In the genomic region with DNA sequence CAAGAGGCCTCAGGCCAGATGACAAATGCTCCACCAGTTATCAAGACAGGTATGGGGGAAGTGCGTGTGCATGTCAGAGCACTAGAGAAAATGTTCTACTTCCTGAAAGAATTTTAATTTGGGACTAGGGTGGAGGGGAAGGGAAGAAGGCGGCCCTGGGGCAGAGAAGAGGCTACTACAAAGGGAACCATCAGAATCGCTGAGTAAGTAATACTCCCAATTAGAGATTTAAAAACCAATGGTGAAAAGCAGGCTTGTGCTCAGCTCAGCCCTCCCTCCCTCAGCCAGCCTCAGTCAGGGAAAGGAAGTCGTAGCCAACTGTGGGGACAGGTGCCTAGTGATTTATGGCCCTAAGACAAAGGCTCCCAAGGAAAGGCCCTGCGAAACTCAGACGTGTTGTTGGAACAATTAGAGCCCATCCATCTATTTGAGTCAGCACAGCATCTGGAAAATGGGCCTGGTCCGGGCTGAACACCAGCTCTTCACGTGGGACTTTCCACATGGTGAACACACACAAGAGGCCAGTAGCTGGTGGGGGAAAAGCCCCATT, we compare ENCODE assay signal across 11 cellular contexts.
"Had no signal": no experiment of that assay in that cellular context is flagged by ENCODE, and none has a peak within 500 bp of the region (broad histone marks: within the 10 kb centered on the region; RNA-seq: fewer than 3 reads in every experiment).

No MANE protein-coding gene starts in this region.

- H3K4me3 ChIP-seq: body of pancreas, prostate gland, sigmoid colon had no signal

- H3K27ac ChIP-seq: body of pancreas, prostate gland, sigmoid colon had no signal

- H3K36me3 ChIP-seq: prostate gland, sigmoid colon had no signal

- H3K9me3 ChIP-seq: body of pancreas, prostate gland, sigmoid colon had no signal

- H3K4me1 ChIP-seq: prostate gland, sigmoid colon had no signal

- H3K27me3 ChIP-seq: body of pancreas, sigmoid colon had no signal

- ATAC-seq: activated CD4-positive, CD25-positive, alpha-beta regulatory T cell treated with anti-CD3 and anti-CD28 coated beads, Interleukin-2, amount 50 U/mL, for 24 hours; activated naive CD4-positive, alpha-beta T cell treated with anti-CD3 and anti-CD28 coated beads, Interleukin-2, amount 50 U/mL, for 72 hours; body of pancreas; naive thymus-derived CD8-positive, alpha-beta T cell had no signal

- DNase-seq: activated CD4-positive, alpha-beta T cell treated with anti-CD3 and anti-CD28 coated beads, Interleukin-2, amount 50 U/mL, for 4 hours; activated effector memory CD4-positive, alpha-beta T cell treated with Interleukin-2 at 50 U/mL for 16 hours; activated T-cell treated with anti-CD3 and anti-CD28 coated beads, Interleukin-2, amount 50 U/mL, for 24 hours; amniotic stem cell; body of pancreas; naive thymus-derived CD8-positive, alpha-beta T cell; sigmoid colon; stimulated activated naive CD4-positive, alpha-beta T cell had no signal
